16 cellular contexts compared by ENCODE assay signal in genomic region chr4:168694669-168695068, GRCh38.
DNase-seq lines count a peak whose midpoint lies in the region; FAIRE-seq and TF ChIP-seq lines count a peak whose summit lies in the region.
"Had no signal": no experiment of that assay in that cellular context is flagged by ENCODE, and none has a peak within 500 bp of the region (broad histone marks: within the 10 kb centered on the region; RNA-seq: fewer than 3 reads in every experiment).

No MANE protein-coding gene starts in this region.

- DNase-seq in HFFc6, result peak; percentile 19
- DNase-seq in bronchial epithelial cell (ENCODE audit: low read depth), result peak; percentile 94
- peak; percentile 76 for DNase-seq in iris pigment epithelial cell (ENCODE audit: low read depth)
- DNase-seq in renal cortical epithelial cell (ENCODE audit: low read depth), result peak; percentile 33
- DNase-seq in OCI-M1 (lab: John Stamatoyannopoulos, UW), result no peak
- no peak for DNase-seq in A172 (ENCODE audit: low spot score)
- DNase-seq in HPDE6-E6E7 (ENCODE audit: extremely low spot score), result no peak
- no peak for DNase-seq in NK-92 treated with Interleukin-12 subunit alpha and Interleukin-12 subunit beta, amount 100 ng/mL, for 24 hours (lab: John Stamatoyannopoulos, UW)
- DNase-seq: activated T-cell treated with anti-CD3 and anti-CD28 coated beads, Interleukin-2, amount 50 U/mL, for 4 hours; aorta; BE2C; effector CD8-positive, alpha-beta T cell; glutamatergic neuron; NCI-H1048; NCI-H226; T-helper 17 cell had no signal

- no peaks in the 10 kb centered on the region for H3K36me3 ChIP-seq in bronchial epithelial cell (ENCODE audit: control insufficient read depth, insufficient read depth, low read length)
- H3K36me3 ChIP-seq: BE2C had no signal

- H3K36me3 Mint-ChIP-seq in HFFc6 (ENCODE audit: low read depth), result no peaks in the 10 kb centered on the region

- FAIRE-seq in bronchial epithelial cell (lab: Jason Lieb, UNC), result no peak

- peak overlapping the region; percentile 71; the same call in 1 of the 2 replicates for H3K4me3 Mint-ChIP-seq in HFFc6
- H3K4me3 Mint-ChIP-seq: activated T-cell treated with anti-CD3 and anti-CD28 coated beads, Interleukin-2, amount 50 U/mL, for 4 hours; T-helper 17 cell had no signal

- H3K4me3 ChIP-seq in bronchial epithelial cell (ENCODE audit: low read depth, low read length), result no peak overlapping the region

- peaks cover 40% of the 10 kb centered on the region for H3K4me1 Mint-ChIP-seq in HFFc6 (ENCODE audit: low read depth)

- no peaks in the 10 kb centered on the region for H3K9me3 Mint-ChIP-seq in HFFc6
- H3K9me3 Mint-ChIP-seq: activated T-cell treated with anti-CD3 and anti-CD28 coated beads, Interleukin-2, amount 50 U/mL, for 4 hours had no signal

- no peaks in the 10 kb centered on the region for H3K27me3 ChIP-seq in bronchial epithelial cell (ENCODE audit: control insufficient read depth, insufficient read depth, low read length)
- H3K27me3 ChIP-seq: BE2C had no signal

- H3K27me3 Mint-ChIP-seq in HFFc6 (ENCODE audit: insufficient read depth), result no peaks in the 10 kb centered on the region

- TF ChIP-seq CTCF in HFFc6 (IDR thresholded peaks at IDR 0.05) (no peak), bronchial epithelial cell (IDR thresholded peaks at IDR 0.05; ENCODE audit: insufficient read depth, low read length, severe bottlenecking) (no peak)

- H3K27ac Mint-ChIP-seq in HFFc6, result peak overlapping the region; percentile 24
- H3K27ac Mint-ChIP-seq: T-helper 17 cell had no signal

Comparison
In these comparisons a context has a peak if more than half of its experiments do, and no peak if none do; other contexts are left out.
1. DNase-seq: peak in HFFc6 (single experiment), bronchial epithelial cell (single experiment), iris pigment epithelial cell (single experiment) and renal cortical epithelial cell (single experiment); none in OCI-M1 (single experiment), A172 (single experiment), HPDE6-E6E7 (single experiment) and NK-92 treated with Interleukin-12 subunit alpha and Interleukin-12 subunit beta, amount 100 ng/mL, for 24 hours (single experiment).